In genomic region chr10:43204943-43205671, GRCh38 we compare ENCODE assay signal across 8 cellular contexts.
DNase-seq lines count a peak whose midpoint lies in the region; ATAC-seq and TF ChIP-seq lines count a peak whose summit lies in the region.

No MANE protein-coding gene starts in this region.

- no peaks in the 10 kb centered on the region for H3K36me3 Mint-ChIP-seq in activated CD4-positive, alpha-beta memory T cell treated with anti-CD3 and anti-CD28 coated beads, Interleukin-2, amount 10 ng/mL, durations not matched to agents 7 days and 5 days (ENCODE audit: low read depth)
- no peaks in the 10 kb centered on the region for H3K36me3 Mint-ChIP-seq in nephron progenitor cell (ENCODE audit: low read depth)

- TF ChIP-seq POLR2A in erythroblast (IDR thresholded peaks at IDR 0.05; ENCODE audit: low read length) (no peak), transverse colon (IDR thresholded peaks at IDR 0.05) (no peak)

- H3K4me3 ChIP-seq in transverse colon = no peak overlapping the region

- H3K27ac Mint-ChIP-seq in activated CD4-positive, alpha-beta memory T cell treated with anti-CD3 and anti-CD28 coated beads, Interleukin-2, amount 10 ng/mL, durations not matched to agents 7 days and 5 days = no peak overlapping the region
- H3K27ac Mint-ChIP-seq in nephron progenitor cell = no peak overlapping the region

- H3K4me1 Mint-ChIP-seq in activated CD4-positive, alpha-beta memory T cell treated with anti-CD3 and anti-CD28 coated beads, Interleukin-2, amount 10 ng/mL, durations not matched to agents 7 days and 5 days = peaks cover 12% of the 10 kb centered on the region
- H3K4me1 Mint-ChIP-seq in nephron progenitor cell = peaks cover 7% of the 10 kb centered on the region

- TF ChIP-seq EP300 in transverse colon (IDR thresholded peaks at IDR 0.05; ENCODE audit: low read depth) = no peak

- no peaks in the 10 kb centered on the region for H3K27me3 Mint-ChIP-seq in activated CD4-positive, alpha-beta memory T cell treated with anti-CD3 and anti-CD28 coated beads, Interleukin-2, amount 10 ng/mL, durations not matched to agents 7 days and 5 days
- peaks cover 5% of the 10 kb centered on the region for H3K27me3 Mint-ChIP-seq in nephron progenitor cell (ENCODE audit: low read depth, poor library complexity)

- H3K27me3 ChIP-seq in transverse colon = no peaks in the 10 kb centered on the region

- in situ Hi-C loops in transverse colon (cut with MboI; ENCODE audit: low pct_ligation_motif_present in 1 of 4, low pct_unique_long_range_greater_than_20kb in 1 of 4, low sequenced_read_pairs in 3 of 4) = no loop called here

- H3K4me1 ChIP-seq in transverse colon = peaks cover 0 to 17% (median 9%) of the 10 kb centered on the region in 4 donors

- intact Hi-C loops in transverse colon (cut with DNase I; ENCODE audit: low total_unique reads) = no loop called here

- TF ChIP-seq CTCF in nephron progenitor cell (IDR thresholded peaks at IDR 0.05) (peak; percentile 76), transverse colon (IDR thresholded peaks at IDR 0.05) (peak; percentile 22 to 57 (median 48))

- no peak overlapping the region for H3K4me3 Mint-ChIP-seq in activated CD4-positive, alpha-beta memory T cell treated with anti-CD3 and anti-CD28 coated beads, Interleukin-2, amount 10 ng/mL, durations not matched to agents 7 days and 5 days
- no peak overlapping the region for H3K4me3 Mint-ChIP-seq in nephron progenitor cell

- no peaks in the 10 kb centered on the region for H3K9me3 Mint-ChIP-seq in activated CD4-positive, alpha-beta memory T cell treated with anti-CD3 and anti-CD28 coated beads, Interleukin-2, amount 10 ng/mL, durations not matched to agents 7 days and 5 days
- H3K9me3 Mint-ChIP-seq in nephron progenitor cell = no peaks in the 10 kb centered on the region

- DNase-seq in AML-193 (lab: John Stamatoyannopoulos, UW) (peak; percentile 64 to 69), NCI-H2196 treated with DMSO at 0.1 percent for 48 hours (lab: John Stamatoyannopoulos, UW; ENCODE audit: unreplicated experiment) (peak; percentile 8), erythroblast (lab: John Stamatoyannopoulos, UW) (peak; percentile 61 to 62), nephron progenitor cell (peak; percentile 68), transverse colon (peak; percentile 38)
- DNase-seq in activated CD4-positive, alpha-beta memory T cell treated with anti-CD3 and anti-CD28 coated beads, Interleukin-2, amount 10 ng/mL, durations not matched to agents 7 days and 5 days = peak; percentile 73

- POLR2A ChIA-PET in activated CD4-positive, alpha-beta memory T cell treated with anti-CD3 and anti-CD28 coated beads, Interleukin-2, amount 10 ng/mL, durations not matched to agents 7 days and 5 days (lab: Charles Lee) = interaction anchor here (0.7 to 1.6 kb wide), 6 partner anchors 8 to 66 kb away, joined by 3 read pairs; no protein-coding TSS in a partner anchor

- CTCF ChIA-PET in activated CD4-positive, alpha-beta memory T cell treated with anti-CD3 and anti-CD28 coated beads, Interleukin-2, amount 10 ng/mL, durations not matched to agents 7 days and 5 days (lab: Charles Lee) = interaction anchor here (0.6 to 3.2 kb wide), 37 partner anchors 10 to 262 kb away, joined by 3 to 21 read pairs (median 4); partner anchors contain the start of gene CSGALNACT2

- H3K36me3 ChIP-seq in transverse colon = no peaks in the 10 kb centered on the region

- ATAC-seq in GM18511 (IDR thresholded peaks at IDR 0.05; ENCODE audit: unreplicated experiment) (peak; percentile 65), HG02884 (IDR thresholded peaks at IDR 0.05; ENCODE audit: unreplicated experiment) (peak; percentile 64)

- 55% methylated on average over 11 of the region's 11 CpGs; no CpG with 5 or more reads in 1 of the 2 donors for WGBS in transverse colon (ENCODE audit: low coverage in 1 of 2), 2 donors

- no peaks in the 10 kb centered on the region for H3K9me3 ChIP-seq in transverse colon

- H3K27ac ChIP-seq in transverse colon = no peak overlapping the region

Comparison
In these comparisons a context has a peak if more than half of its experiments do, and no peak if none do; other contexts are left out.
1. DNase-seq: peak in every context shown above with its lines; median percentile 73 in activated CD4-positive, alpha-beta memory T cell treated with anti-CD3 and anti-CD28 coated beads, Interleukin-2, amount 10 ng/mL, durations not matched to agents 7 days and 5 days; 68 in nephron progenitor cell; 66 in AML-193; 62 in erythroblast; 38 in transverse colon; 8 in NCI-H2196 treated with DMSO at 0.1 percent for 48 hours.